In the genomic region with DNA sequence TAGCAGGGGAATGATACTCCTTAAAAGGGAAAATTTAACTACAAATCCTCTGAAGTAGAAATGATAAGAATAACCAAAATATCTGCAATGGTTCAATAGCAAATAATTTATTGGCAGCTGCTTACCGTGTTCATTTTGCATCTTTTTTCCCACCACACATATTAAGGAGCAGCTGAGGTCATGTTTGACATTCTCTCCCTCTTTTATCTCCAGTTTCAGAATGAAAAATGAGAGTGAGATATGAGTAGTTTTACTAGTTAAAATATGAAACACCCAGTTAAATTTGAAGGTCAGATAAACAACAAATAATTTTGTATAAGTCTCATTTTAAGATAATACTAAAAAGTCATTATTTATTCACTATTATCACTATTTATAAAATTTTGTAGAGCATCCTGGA, we compare ENCODE assay signal across 34 cellular contexts. TPM values are rescaled to one million over a fixed set of nuclear protein-coding genes. Genes with fewer than 3 reads are reported as not detected.
"Had no signal": no experiment of that assay in that cellular context is flagged by ENCODE, and none has a peak within 500 bp of the region (broad histone marks: within the 10 kb centered on the region; RNA-seq: fewer than 3 reads in every experiment).

No MANE protein-coding gene starts in this region.

- H3K4me1 ChIP-seq: body of pancreas, colonic mucosa, esophagus muscularis mucosa, foreskin keratinocyte, gastrocnemius medialis had no signal

- ATAC-seq: activated CD4-positive, CD25-positive, alpha-beta regulatory T cell treated with anti-CD3 and anti-CD28 coated beads, Interleukin-2, amount 50 U/mL, for 24 hours; activated CD8-positive, alpha-beta memory T cell treated with anti-CD3 and anti-CD28 coated beads, Interleukin-2, amount 10 ng/mL, durations not matched to agents 7 days and 5 days; activated CD8-positive, alpha-beta T cell treated with anti-CD3 and anti-CD28 coated beads, Interleukin-2, amount 10 ng/mL, durations not matched to agents 7 days and 5 days; activated naive CD8-positive, alpha-beta T cell treated with anti-CD3 and anti-CD28 coated beads, Interleukin-2, amount 50 U/mL, for 24 hours; body of pancreas; foreskin keratinocyte; gastrocnemius medialis; heart left ventricle had no signal

- H3K27me3 ChIP-seq: adrenal gland, body of pancreas, colonic mucosa, esophagus muscularis mucosa, foreskin keratinocyte, gastrocnemius medialis, heart left ventricle, hepatocyte had no signal

- H3K36me3 ChIP-seq: adrenal gland, colonic mucosa, esophagus muscularis mucosa, gastrocnemius medialis, heart left ventricle, WERI-Rb-1 had no signal

- DNase-seq: activated B cell treated with CpG ODN at 0.5 μM for 24 hours; activated CD4-positive, alpha-beta memory T cell treated with anti-CD3 and anti-CD28 coated beads for 36 hours; activated CD4-positive, alpha-beta T cell treated with anti-CD3 and anti-CD28 coated beads, Interleukin-2, amount 10 ng/mL, durations not matched to agents 24 days and 14 days; activated CD8-positive, alpha-beta memory T cell treated with anti-CD3 and anti-CD28 coated beads, Interleukin-2, amount 10 ng/mL, durations not matched to agents 7 days and 5 days; activated CD8-positive, alpha-beta memory T cell treated with anti-CD3 and anti-CD28 coated beads, Interleukin-2, amount 50 U/mL, for 4 hours; activated CD8-positive, alpha-beta T cell treated with anti-CD3 and anti-CD28 coated beads, Interleukin-2, amount 10 ng/mL, durations not matched to agents 7 days and 5 days; activated effector memory CD4-positive, alpha-beta T cell treated with anti-CD3 and anti-CD28 coated beads, Interleukin-2, amount 50 U/mL, for 16 hours; activated naive CD4-positive, alpha-beta T cell treated with anti-CD3 and anti-CD28 coated beads for 36 hours; activated naive CD8-positive, alpha-beta T cell treated with anti-CD3 and anti-CD28 coated beads for 36 hours; activated naive CD8-positive, alpha-beta T cell treated with anti-CD3 and anti-CD28 coated beads, Interleukin-2, amount 50 U/mL, for 24 hours; activated T-cell treated with anti-CD3 and anti-CD28 coated beads, Interleukin-2, amount 50 U/mL, for 1 hour; activated T-cell treated with anti-CD3 and anti-CD28 coated beads, Interleukin-2, amount 50 U/mL, for 48 hours; amygdala; aorta; body of pancreas; caudate nucleus; colonic mucosa; effector CD8-positive, alpha-beta T cell; erythroblast; gastrocnemius medialis; glutamatergic neuron; heart left ventricle; T1000; WERI-Rb-1 had no signal

- H3K4me2 ChIP-seq: hepatocyte had no signal

- H2AFZ ChIP-seq: hepatocyte had no signal

- H3K4me3 ChIP-seq: adrenal gland, body of pancreas, colonic mucosa, esophagus muscularis mucosa, gastrocnemius medialis, heart left ventricle, hepatocyte had no signal

- H3K27ac ChIP-seq: adrenal gland, body of pancreas, colonic mucosa, esophagus muscularis mucosa, foreskin keratinocyte, gastrocnemius medialis, heart left ventricle, hepatocyte, WERI-Rb-1 had no signal

- H3K9me3 ChIP-seq: adrenal gland, body of pancreas, colonic mucosa, esophagus muscularis mucosa, gastrocnemius medialis, heart left ventricle had no signal

- H3K79me2 ChIP-seq: hepatocyte had no signal

RNA-seq across cellular contexts. Expression of gene LIPN, which starts 3.1 kb away (rescaled TPM):
- total RNA-seq: activated CD4-positive, alpha-beta memory T cell treated with anti-CD3 and anti-CD28 coated beads for 36 hours; activated CD4-positive, alpha-beta T cell treated with anti-CD3 and anti-CD28 coated beads, Interleukin-2, amount 10 ng/mL, durations not matched to agents 24 days and 14 days; activated CD8-positive, alpha-beta memory T cell treated with anti-CD3 and anti-CD28 coated beads for 36 hours; activated CD8-positive, alpha-beta memory T cell treated with anti-CD3 and anti-CD28 coated beads, Interleukin-2, amount 10 ng/mL, durations not matched to agents 7 days and 5 days; activated CD8-positive, alpha-beta T cell treated with anti-CD3 and anti-CD28 coated beads, Interleukin-2, amount 10 ng/mL, durations not matched to agents 7 days and 5 days; activated naive CD4-positive, alpha-beta T cell treated with anti-CD3 and anti-CD28 coated beads for 36 hours; activated naive CD8-positive, alpha-beta T cell treated with anti-CD3 and anti-CD28 coated beads for 36 hours; activated T-helper 1 cell treated with anti-CD3 and anti-CD28 coated beads, Interleukin-12 subunit alpha, Interleukin-12 subunit beta, Interleukin-2, Interleukin-4 antibody, amounts not matched to agents 30 ng/mL and 10 ng/mL and 1 ng/mL, durations not matched to agents 14 hours and 24 hours and 36 hours; activated T-helper 2 cell treated with anti-CD3 and anti-CD28 coated beads, Interferon-gamma antibody, Interleukin-2, Interleukin-4, amounts not matched to agents 10 μg/mL and 5 μg/mL and 100 μg/mL, durations not matched to agents 14 hours and 24 hours and 36 hours; body of pancreas; chondrocyte; colonic mucosa; dermis microvascular lymphatic vessel endothelial cell; foreskin keratinocyte; gastrocnemius medialis had no signal
- polyA plus RNA-seq: adrenal gland, foreskin keratinocyte, heart left ventricle, hepatocyte had no signal

RNA-seq across cellular contexts. Expression of gene LIPM, which starts 39.6 kb away (rescaled TPM):
- total RNA-seq: activated B cell treated with CpG ODN at 0.5 μM for 24 hours; activated CD4-positive, alpha-beta memory T cell treated with anti-CD3 and anti-CD28 coated beads for 36 hours; activated CD4-positive, alpha-beta T cell treated with anti-CD3 and anti-CD28 coated beads, Interleukin-2, amount 10 ng/mL, durations not matched to agents 24 days and 14 days; activated CD8-positive, alpha-beta memory T cell treated with anti-CD3 and anti-CD28 coated beads for 36 hours; activated CD8-positive, alpha-beta memory T cell treated with anti-CD3 and anti-CD28 coated beads, Interleukin-2, amount 10 ng/mL, durations not matched to agents 7 days and 5 days; activated CD8-positive, alpha-beta T cell treated with anti-CD3 and anti-CD28 coated beads, Interleukin-2, amount 10 ng/mL, durations not matched to agents 7 days and 5 days; activated naive CD4-positive, alpha-beta T cell treated with anti-CD3 and anti-CD28 coated beads for 36 hours; activated naive CD8-positive, alpha-beta T cell treated with anti-CD3 and anti-CD28 coated beads for 36 hours; activated T-helper 1 cell treated with anti-CD3 and anti-CD28 coated beads, Interleukin-12 subunit alpha, Interleukin-12 subunit beta, Interleukin-2, Interleukin-4 antibody, amounts not matched to agents 30 ng/mL and 10 ng/mL and 1 ng/mL, durations not matched to agents 14 hours and 24 hours and 36 hours; activated T-helper 2 cell treated with anti-CD3 and anti-CD28 coated beads, Interferon-gamma antibody, Interleukin-2, Interleukin-4, amounts not matched to agents 10 μg/mL and 5 μg/mL and 100 μg/mL, durations not matched to agents 14 hours and 24 hours and 36 hours; adrenal gland; aorta; body of pancreas; chondrocyte; colonic mucosa; dermis microvascular lymphatic vessel endothelial cell; esophagus muscularis mucosa; gastrocnemius medialis; heart left ventricle; hepatocyte had no signal
- polyA plus RNA-seq: adrenal gland, aorta, heart left ventricle, hepatocyte had no signal

RNA-seq across cellular contexts. Expression of gene LIPK, which starts 56.9 kb away (rescaled TPM):
- total RNA-seq: activated B cell treated with CpG ODN at 0.5 μM for 24 hours; activated CD4-positive, alpha-beta memory T cell treated with anti-CD3 and anti-CD28 coated beads for 36 hours; activated CD4-positive, alpha-beta T cell treated with anti-CD3 and anti-CD28 coated beads, Interleukin-2, amount 10 ng/mL, durations not matched to agents 24 days and 14 days; activated CD8-positive, alpha-beta memory T cell treated with anti-CD3 and anti-CD28 coated beads for 36 hours; activated CD8-positive, alpha-beta memory T cell treated with anti-CD3 and anti-CD28 coated beads, Interleukin-2, amount 10 ng/mL, durations not matched to agents 7 days and 5 days; activated CD8-positive, alpha-beta T cell treated with anti-CD3 and anti-CD28 coated beads, Interleukin-2, amount 10 ng/mL, durations not matched to agents 7 days and 5 days; activated naive CD4-positive, alpha-beta T cell treated with anti-CD3 and anti-CD28 coated beads for 36 hours; activated naive CD8-positive, alpha-beta T cell treated with anti-CD3 and anti-CD28 coated beads for 36 hours; activated T-helper 1 cell treated with anti-CD3 and anti-CD28 coated beads, Interleukin-12 subunit alpha, Interleukin-12 subunit beta, Interleukin-2, Interleukin-4 antibody, amounts not matched to agents 30 ng/mL and 10 ng/mL and 1 ng/mL, durations not matched to agents 14 hours and 24 hours and 36 hours; activated T-helper 2 cell treated with anti-CD3 and anti-CD28 coated beads, Interferon-gamma antibody, Interleukin-2, Interleukin-4, amounts not matched to agents 10 μg/mL and 5 μg/mL and 100 μg/mL, durations not matched to agents 14 hours and 24 hours and 36 hours; adrenal gland; aorta; body of pancreas; chondrocyte; colonic mucosa; dermis microvascular lymphatic vessel endothelial cell; esophagus muscularis mucosa; foreskin keratinocyte; gastrocnemius medialis; heart left ventricle; hepatocyte had no signal
- polyA plus RNA-seq: adrenal gland, aorta, foreskin keratinocyte, heart left ventricle, hepatocyte had no signal
